ENCODE assay signal across 12 cellular contexts in the genomic region with DNA sequence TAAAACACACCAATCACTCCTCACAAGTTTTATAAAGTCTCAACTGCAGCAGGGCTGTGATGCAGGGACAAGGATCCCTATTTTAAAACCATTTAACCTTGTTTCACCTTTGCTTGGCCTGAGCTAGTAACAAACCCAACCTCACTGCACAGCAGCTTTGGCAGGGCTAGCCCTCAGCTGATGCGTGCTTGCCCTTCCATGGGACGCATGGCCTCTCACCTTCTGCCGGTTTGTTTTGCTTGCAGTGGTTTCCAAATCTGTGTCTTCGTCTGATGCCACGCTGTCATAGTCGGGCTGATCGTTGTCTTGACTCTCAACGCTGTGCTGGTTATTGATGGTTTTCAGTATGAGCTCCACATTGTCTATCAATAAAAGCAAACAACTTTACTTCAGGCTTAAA. TPM values are rescaled to one million over a fixed set of nuclear protein-coding genes. Genes with fewer than 3 reads are reported as not detected.
DNase-seq lines count a peak whose midpoint lies in the region; ATAC-seq and TF ChIP-seq lines count a peak whose summit lies in the region.
"Had no signal": no experiment of that assay in that cellular context is flagged by ENCODE, and none has a peak within 500 bp of the region (broad histone marks: within the 10 kb centered on the region; RNA-seq: fewer than 3 reads in every experiment).

No MANE protein-coding gene starts in this region.

- WGBS in tibial nerve, 2 donors: 93 to 96% methylated on average over 8 of the region's 8 CpGs

- TF ChIP-seq CTCF in fibroblast of lung (conservative IDR thresholded peaks at IDR 0.05 in 1 of 2, IDR thresholded peaks at IDR 0.05 in 1 of 2; ENCODE audit: low read depth in 1 of 2, low read length in 2 of 2) (no peak), gastrocnemius medialis (IDR thresholded peaks at IDR 0.05 in 4 of 5, conservative IDR thresholded peaks at IDR 0.05 in 1 of 5) (no peak), tibial nerve (IDR thresholded peaks at IDR 0.05) (no peak)

- H4K20me1 ChIP-seq in fibroblast of lung (ENCODE audit: control insufficient read depth, extremely low read depth, insufficient read depth, low read length): no peaks in the 10 kb centered on the region

- no peaks in the 10 kb centered on the region for H3K27me3 ChIP-seq in fibroblast of lung (ENCODE audit: control insufficient read depth, insufficient read depth, low read length)
- H3K27me3 ChIP-seq in gastrocnemius medialis: no peaks in the 10 kb centered on the region
- no peaks in the 10 kb centered on the region for H3K27me3 ChIP-seq in tibial nerve
- H3K27me3 ChIP-seq: uterus had no signal

- no peaks in the 10 kb centered on the region for H3K9me3 Mint-ChIP-seq in activated CD4-positive, alpha-beta memory T cell treated with anti-CD3 and anti-CD28 coated beads for 36 hours
- no peaks in the 10 kb centered on the region for H3K9me3 Mint-ChIP-seq in activated CD4-positive, alpha-beta memory T cell treated with anti-CD3 and anti-CD28 coated beads, Interleukin-2, amount 10 ng/mL, durations not matched to agents 7 days and 5 days
- no peaks in the 10 kb centered on the region for H3K9me3 Mint-ChIP-seq in IgD-negative memory B cell
- H3K9me3 Mint-ChIP-seq: T-helper 2 cell treated with Interferon-gamma antibody and Interleukin-4, amounts not matched to agents 5 μg/mL and 100 μg/mL, for 36 hours had no signal

- TF ChIP-seq EP300 in tibial nerve (IDR thresholded peaks at IDR 0.05): no peak

- peaks cover 17% of the 10 kb centered on the region for H3K4me1 Mint-ChIP-seq in activated CD4-positive, alpha-beta memory T cell treated with anti-CD3 and anti-CD28 coated beads for 36 hours (ENCODE audit: low read depth)
- peaks cover 27% of the 10 kb centered on the region for H3K4me1 Mint-ChIP-seq in activated CD4-positive, alpha-beta memory T cell treated with anti-CD3 and anti-CD28 coated beads, Interleukin-2, amount 10 ng/mL, durations not matched to agents 7 days and 5 days
- peaks cover 14 to 27% (median 21%) of the 10 kb centered on the region in 3 donors for H3K4me1 Mint-ChIP-seq in IgD-negative memory B cell

- no peak overlapping the region for H2AFZ ChIP-seq in fibroblast of lung (ENCODE audit: low read length)

- no peaks in the 10 kb centered on the region for H3K9me3 ChIP-seq in fibroblast of lung (ENCODE audit: control insufficient read depth, insufficient read depth, low read depth, low read length)
- no peaks in the 10 kb centered on the region for H3K9me3 ChIP-seq in gastrocnemius medialis
- no peaks in the 10 kb centered on the region for H3K9me3 ChIP-seq in tibial nerve
- H3K9me3 ChIP-seq: uterus had no signal

- CTCF ChIA-PET in activated CD4-positive, alpha-beta memory T cell treated with anti-CD3 and anti-CD28 coated beads for 36 hours (lab: Charles Lee): no interaction called here
- CTCF ChIA-PET in activated CD4-positive, alpha-beta memory T cell treated with anti-CD3 and anti-CD28 coated beads, Interleukin-2, amount 10 ng/mL, durations not matched to agents 7 days and 5 days (lab: Charles Lee): interaction anchor here (1.0 to 1.2 kb wide), 3 partner anchors 8 to 64 kb away, joined by 3 to 4 read pairs (median 3); no protein-coding TSS in a partner anchor

- H3K27ac Mint-ChIP-seq in activated CD4-positive, alpha-beta memory T cell treated with anti-CD3 and anti-CD28 coated beads for 36 hours: peak overlapping the region; percentile 56
- H3K27ac Mint-ChIP-seq in activated CD4-positive, alpha-beta memory T cell treated with anti-CD3 and anti-CD28 coated beads, Interleukin-2, amount 10 ng/mL, durations not matched to agents 7 days and 5 days: no peak overlapping the region
- H3K27ac Mint-ChIP-seq in IgD-negative memory B cell: peak overlapping the region; percentile 49 to 96 (median 86)

- peak; percentile 70 to 79 for ATAC-seq in gastrocnemius medialis
- ATAC-seq in HG03439 (IDR thresholded peaks at IDR 0.05; ENCODE audit: unreplicated experiment): no peak

- no peaks in the 10 kb centered on the region for H3K79me2 ChIP-seq in fibroblast of lung (ENCODE audit: control insufficient read depth, insufficient read depth, low read length)

- H3K4me3 Mint-ChIP-seq in activated CD4-positive, alpha-beta memory T cell treated with anti-CD3 and anti-CD28 coated beads for 36 hours: no peak overlapping the region
- H3K4me3 Mint-ChIP-seq in activated CD4-positive, alpha-beta memory T cell treated with anti-CD3 and anti-CD28 coated beads, Interleukin-2, amount 10 ng/mL, durations not matched to agents 7 days and 5 days: no peak overlapping the region
- H3K4me3 Mint-ChIP-seq in IgD-negative memory B cell: peak overlapping the region in 1 of 4 donors; percentile 33
- H3K4me3 Mint-ChIP-seq: T-helper 2 cell treated with Interferon-gamma antibody and Interleukin-4, amounts not matched to agents 5 μg/mL and 100 μg/mL, for 36 hours had no signal

- in situ Hi-C loops in gastrocnemius medialis (cut with MboI; ENCODE audit: low sequenced_read_pairs in 4 of 4): no loop called here

- no peak for DNase-seq in activated CD4-positive, alpha-beta memory T cell treated with anti-CD3 and anti-CD28 coated beads for 36 hours
- DNase-seq in activated CD4-positive, alpha-beta memory T cell treated with anti-CD3 and anti-CD28 coated beads, Interleukin-2, amount 10 ng/mL, durations not matched to agents 7 days and 5 days: no peak
- DNase-seq in fibroblast of lung (ENCODE audit: low read depth in 2 of 2) (no peak), gastrocnemius medialis (peak; percentile 54 to 75), NCI-H2107 (lab: John Stamatoyannopoulos, UW) (no peak), tibial nerve (ENCODE audit: low spot score in 2 of 2) (no peak)
- DNase-seq: activated effector memory CD4-positive, alpha-beta T cell treated with Interleukin-2 at 50 U/mL for 16 hours; stimulated activated CD4-positive, alpha-beta T cell treated with anti-CD3 and anti-CD28 coated beads, Interleukin-1b, Interleukin-23, amount 100 ng/mL, for 48 hours; uterus had no signal

- no peak overlapping the region for H3K9ac ChIP-seq in fibroblast of lung (ENCODE audit: insufficient read depth, low read length)

- H3K4me2 ChIP-seq in fibroblast of lung (ENCODE audit: extremely low read depth, insufficient read depth, low read length): no peak overlapping the region

- peaks cover 44% of the 10 kb centered on the region for H3K36me3 Mint-ChIP-seq in activated CD4-positive, alpha-beta memory T cell treated with anti-CD3 and anti-CD28 coated beads for 36 hours
- H3K36me3 Mint-ChIP-seq in activated CD4-positive, alpha-beta memory T cell treated with anti-CD3 and anti-CD28 coated beads, Interleukin-2, amount 10 ng/mL, durations not matched to agents 7 days and 5 days (ENCODE audit: low read depth): peaks cover 74% of the 10 kb centered on the region
- peaks cover 3% of the 10 kb centered on the region for H3K36me3 Mint-ChIP-seq in IgD-negative memory B cell

- intact Hi-C loops in activated CD4-positive, alpha-beta memory T cell treated with anti-CD3 and anti-CD28 coated beads for 36 hours (cut with micrococcal nuclease): no loop called here
- intact Hi-C loops in gastrocnemius medialis (cut with DNase I; ENCODE audit: low total_unique reads): no loop called here

- H3K36me3 ChIP-seq in fibroblast of lung (ENCODE audit: control insufficient read depth, insufficient read depth, low read length): peaks cover 10% of the 10 kb centered on the region
- peaks cover 0 to 49% of the 10 kb centered on the region in 2 donors for H3K36me3 ChIP-seq in gastrocnemius medialis
- peaks cover 3 to 83% (median 22%) of the 10 kb centered on the region in 3 donors for H3K36me3 ChIP-seq in tibial nerve
- H3K36me3 ChIP-seq: uterus had no signal

- H3K4me1 ChIP-seq in fibroblast of lung (ENCODE audit: control insufficient read depth, extremely low read depth, insufficient read depth, low read length): peaks cover 46% of the 10 kb centered on the region
- peaks cover 53 to 58% of the 10 kb centered on the region in 2 donors for H3K4me1 ChIP-seq in gastrocnemius medialis
- peaks cover 0 to 22% (median 6%) of the 10 kb centered on the region in 4 donors for H3K4me1 ChIP-seq in tibial nerve

- H3K27me3 Mint-ChIP-seq in activated CD4-positive, alpha-beta memory T cell treated with anti-CD3 and anti-CD28 coated beads for 36 hours: no peaks in the 10 kb centered on the region
- H3K27me3 Mint-ChIP-seq in activated CD4-positive, alpha-beta memory T cell treated with anti-CD3 and anti-CD28 coated beads, Interleukin-2, amount 10 ng/mL, durations not matched to agents 7 days and 5 days: no peaks in the 10 kb centered on the region
- no peaks in the 10 kb centered on the region for H3K27me3 Mint-ChIP-seq in IgD-negative memory B cell

- TF ChIP-seq POLR2A in gastrocnemius medialis (IDR thresholded peaks at IDR 0.05) (no peak), tibial nerve (IDR thresholded peaks at IDR 0.05) (no peak)

- POLR2A ChIA-PET in activated CD4-positive, alpha-beta memory T cell treated with anti-CD3 and anti-CD28 coated beads for 36 hours (lab: Charles Lee): no interaction called here
- POLR2A ChIA-PET in activated CD4-positive, alpha-beta memory T cell treated with anti-CD3 and anti-CD28 coated beads, Interleukin-2, amount 10 ng/mL, durations not matched to agents 7 days and 5 days (lab: Charles Lee): interaction anchor here (1.0 to 1.7 kb wide), 2 partner anchors 11 to 15 kb away, joined by 3 to 5 read pairs; no protein-coding TSS in a partner anchor

- peak overlapping the region; percentile 89 for H3K27ac ChIP-seq in fibroblast of lung (ENCODE audit: insufficient read depth, low read length)
- H3K27ac ChIP-seq in gastrocnemius medialis: peak overlapping the region; percentile 50 to 79 (median 72)
- H3K27ac ChIP-seq in tibial nerve: no peak overlapping the region

- H3K4me3 ChIP-seq in fibroblast of lung (replicated peaks in 1 of 4; ENCODE audit: control extremely low read depth in 1 of 4, insufficient read depth in 1 of 4, low read depth in 3 of 4, low read length in 4 of 4) (no peak overlapping the region), gastrocnemius medialis (no peak overlapping the region), tibial nerve (no peak overlapping the region)
- H3K4me3 ChIP-seq: uterus had no signal

RNA-seq across cellular contexts. Expression of a gene that starts 43.3 kb away (rescaled TPM):
- total RNA-seq in activated CD4-positive, alpha-beta memory T cell treated with anti-CD3 and anti-CD28 coated beads for 36 hours: 10 to 100 TPM; 52.1 to 56.7 TPM
- total RNA-seq in activated CD4-positive, alpha-beta memory T cell treated with anti-CD3 and anti-CD28 coated beads, Interleukin-2, amount 10 ng/mL, durations not matched to agents 7 days and 5 days: 100 to 1,000 TPM; 107 to 112 TPM
- polyA plus RNA-seq in IgD-negative memory B cell: 93.4 TPM
- 30.3 and 47.9 TPM in 2 replicates for total RNA-seq in fibroblast of lung
- polyA plus RNA-seq in fibroblast of lung: 53.5 and 54.3 TPM in 2 replicates
- polyA plus RNA-seq in fibroblast of lung (2012): 35.3 and 39.9 TPM in 2 replicates
- 53.2 and 56.8 TPM in 2 replicates for polyA minus RNA-seq in fibroblast of lung (ENCODE audit: low replicate concordance)
- 10 to 100 TPM; 23.4 to 32.1 (median 23.6) TPM for total RNA-seq in gastrocnemius medialis
- 10 to 100 TPM; 39.8 to 62.9 (median 55.5) TPM for total RNA-seq in tibial nerve

RNA-seq across cellular contexts. Expression of a gene that starts 46.4 kb away (rescaled TPM):
- 10 to 100 TPM; 45.0 to 46.6 TPM for total RNA-seq in activated CD4-positive, alpha-beta memory T cell treated with anti-CD3 and anti-CD28 coated beads for 36 hours
- 10 to 100 TPM; 84.3 to 85.2 TPM for total RNA-seq in activated CD4-positive, alpha-beta memory T cell treated with anti-CD3 and anti-CD28 coated beads, Interleukin-2, amount 10 ng/mL, durations not matched to agents 7 days and 5 days
- polyA plus RNA-seq in IgD-negative memory B cell (156 TPM), fibroblast of lung (246 and 340 TPM in 2 replicates)
- total RNA-seq in fibroblast of lung (82.4 and 168 TPM in 2 replicates), gastrocnemius medialis (10 to 100 TPM; 19.0 to 29.3 (median 20.5) TPM), tibial nerve (10 to 100 TPM; 38.5 to 69.0 (median 51.7) TPM)
- polyA plus RNA-seq in fibroblast of lung (2012): 132 and 183 TPM in 2 replicates
- 302 and 374 TPM in 2 replicates for polyA minus RNA-seq in fibroblast of lung (ENCODE audit: low replicate concordance)

RNA-seq across cellular contexts. Expression of a gene that starts 52.8 kb away (rescaled TPM):
- 10 to 100 TPM; 21.2 to 21.3 TPM for total RNA-seq in activated CD4-positive, alpha-beta memory T cell treated with anti-CD3 and anti-CD28 coated beads for 36 hours
- total RNA-seq in activated CD4-positive, alpha-beta memory T cell treated with anti-CD3 and anti-CD28 coated beads, Interleukin-2, amount 10 ng/mL, durations not matched to agents 7 days and 5 days: 10 to 100 TPM; 35.0 to 35.3 TPM
- polyA plus RNA-seq in IgD-negative memory B cell (12.5 TPM), fibroblast of lung (10.3 and 14.0 TPM in 2 replicates)
- total RNA-seq in fibroblast of lung (9.2 and 9.4 TPM in 2 replicates), gastrocnemius medialis (1 to 10 TPM; 7.3 to 9.4 (median 8.0) TPM), tibial nerve (10 to 100 TPM; 11.4 to 39.6 (median 21.1) TPM)
- polyA plus RNA-seq in fibroblast of lung (2012): 14.8 and 17.6 TPM in 2 replicates
- 2.2 and 6.0 TPM in 2 replicates for polyA minus RNA-seq in fibroblast of lung (ENCODE audit: low replicate concordance)

Comparison
In these comparisons a context has a peak if more than half of its experiments do, and no peak if none do; other contexts are left out.
1. DNase-seq: peak in gastrocnemius medialis (2 of 2); none in activated CD4-positive, alpha-beta memory T cell treated with anti-CD3 and anti-CD28 coated beads for 36 hours (single experiment), activated CD4-positive, alpha-beta memory T cell treated with anti-CD3 and anti-CD28 coated beads, Interleukin-2, amount 10 ng/mL, durations not matched to agents 7 days and 5 days (single experiment), fibroblast of lung (0 of 2), NCI-H2107 (single experiment) and tibial nerve (0 of 2).
2. H3K27ac ChIP-seq: peak in fibroblast of lung (single experiment) and gastrocnemius medialis (4 of 4); none in tibial nerve (0 of 4).